23 cellular contexts compared by ENCODE assay signal in the genomic region with DNA sequence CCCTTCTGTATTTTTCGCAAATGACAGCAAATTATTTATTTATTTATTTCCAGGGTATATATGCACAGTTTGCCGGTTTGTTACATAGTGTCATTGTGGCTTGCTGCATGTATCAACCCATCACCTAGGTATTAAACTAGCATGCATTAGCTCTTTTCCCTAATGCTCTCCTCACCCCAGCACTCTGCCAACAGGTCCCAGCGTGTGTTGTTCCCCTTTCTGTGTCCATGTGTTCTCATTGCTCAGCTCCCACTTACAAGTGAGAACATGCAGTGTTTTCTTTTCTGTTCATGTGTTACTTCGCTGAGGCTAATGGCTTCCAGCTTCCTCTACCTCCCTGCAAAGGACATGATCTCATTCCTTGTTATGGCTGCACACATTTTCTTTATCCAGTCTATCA.
"Had no signal": no experiment of that assay in that cellular context is flagged by ENCODE, and none has a peak within 500 bp of the region (broad histone marks: within the 10 kb centered on the region; RNA-seq: fewer than 3 reads in every experiment).

No MANE protein-coding gene starts in this region.

- H3K27me3 Mint-ChIP-seq: activated CD4-positive, alpha-beta T cell treated with anti-CD3 and anti-CD28 coated beads, Interleukin-2, amount 10 ng/mL, durations not matched to agents 24 days and 14 days; activated naive CD8-positive, alpha-beta T cell had no signal

- H3K4me1 ChIP-seq: adrenal gland, psoas muscle, right atrium auricular region, spleen, testis had no signal

- H3K27ac Mint-ChIP-seq: activated CD4-positive, alpha-beta T cell treated with anti-CD3 and anti-CD28 coated beads, Interleukin-2, amount 10 ng/mL, durations not matched to agents 24 days and 14 days; activated CD8-positive, alpha-beta T cell treated with anti-CD3 and anti-CD28 coated beads, Interleukin-2, amount 10 ng/mL, durations not matched to agents 7 days and 5 days; activated naive CD8-positive, alpha-beta T cell; activated T-helper 17 cell treated with anti-CD3 and anti-CD28 coated beads, Interleukin-2, amount 50 U/mL, for 72 hours; natural killer cell; T-helper 1 cell treated with Interleukin-12 subunit alpha and Interleukin-12 subunit beta and Interleukin-4 antibody, amounts not matched to agents 30 μg/mL and 1 μg/mL, for 36 hours had no signal

- H3K27me3 ChIP-seq: adrenal gland, neutrophil, ovary, right atrium auricular region, spleen, testis had no signal

- H3K36me3 ChIP-seq: adrenal gland, neutrophil, ovary, right atrium auricular region, spleen had no signal

- H3K4me1 Mint-ChIP-seq: activated CD4-positive, alpha-beta T cell treated with anti-CD3 and anti-CD28 coated beads, Interleukin-2, amount 10 ng/mL, durations not matched to agents 24 days and 14 days; activated T-helper 17 cell treated with anti-CD3 and anti-CD28 coated beads, Interleukin-2, amount 50 U/mL, for 72 hours; natural killer cell had no signal

- H3K9me3 Mint-ChIP-seq: T-helper 1 cell treated with Interleukin-12 subunit alpha and Interleukin-12 subunit beta and Interleukin-4 antibody, amounts not matched to agents 30 μg/mL and 1 μg/mL, for 36 hours had no signal

- H3K27ac ChIP-seq: adrenal gland, neutrophil, ovary, psoas muscle, right atrium auricular region, spleen had no signal

- FAIRE-seq: frontal cortex had no signal

- ATAC-seq: activated CD8-positive, alpha-beta T cell treated with anti-CD3 and anti-CD28 coated beads, Interleukin-2, amount 10 ng/mL, durations not matched to agents 7 days and 5 days; activated T-helper 17 cell treated with anti-CD3 and anti-CD28 coated beads, Interleukin-2, amount 50 U/mL, for 72 hours; left ventricle myocardium superior; natural killer cell; psoas muscle had no signal

- H3K9me3 ChIP-seq: adrenal gland, neutrophil, ovary, psoas muscle, right atrium auricular region, testis had no signal

- H3K4me3 Mint-ChIP-seq: activated CD4-positive, alpha-beta T cell treated with anti-CD3 and anti-CD28 coated beads, Interleukin-2, amount 10 ng/mL, durations not matched to agents 24 days and 14 days; activated CD8-positive, alpha-beta T cell treated with anti-CD3 and anti-CD28 coated beads, Interleukin-2, amount 10 ng/mL, durations not matched to agents 7 days and 5 days; activated naive CD8-positive, alpha-beta T cell; activated T-helper 17 cell treated with anti-CD3 and anti-CD28 coated beads, Interleukin-2, amount 50 U/mL, for 72 hours; natural killer cell; T-helper 1 cell treated with Interleukin-12 subunit alpha and Interleukin-12 subunit beta and Interleukin-4 antibody, amounts not matched to agents 30 μg/mL and 1 μg/mL, for 36 hours had no signal

- H3K36me3 Mint-ChIP-seq: activated naive CD8-positive, alpha-beta T cell; natural killer cell had no signal

- DNase-seq: activated CD4-positive, alpha-beta T cell treated with anti-CD3 and anti-CD28 coated beads, Interleukin-2, amount 10 ng/mL, durations not matched to agents 24 days and 14 days; activated CD8-positive, alpha-beta T cell treated with anti-CD3 and anti-CD28 coated beads, Interleukin-2, amount 10 ng/mL, durations not matched to agents 7 days and 5 days; adrenal gland; cortex of kidney; head of caudate nucleus; hypothalamus; left ventricle myocardium superior; midbrain; natural killer cell; ovary; psoas muscle; spleen; stimulated activated CD4-positive, alpha-beta T cell treated with anti-CD3 and anti-CD28 coated beads, Interleukin-4, amount 100 ng/mL, for 1 hour; stimulated activated naive CD4-positive, alpha-beta T cell; T1000; testis; trophoblast cell had no signal

- H3K4me3 ChIP-seq: adrenal gland, ovary, psoas muscle, right atrium auricular region, spleen had no signal
